In the genomic region with DNA sequence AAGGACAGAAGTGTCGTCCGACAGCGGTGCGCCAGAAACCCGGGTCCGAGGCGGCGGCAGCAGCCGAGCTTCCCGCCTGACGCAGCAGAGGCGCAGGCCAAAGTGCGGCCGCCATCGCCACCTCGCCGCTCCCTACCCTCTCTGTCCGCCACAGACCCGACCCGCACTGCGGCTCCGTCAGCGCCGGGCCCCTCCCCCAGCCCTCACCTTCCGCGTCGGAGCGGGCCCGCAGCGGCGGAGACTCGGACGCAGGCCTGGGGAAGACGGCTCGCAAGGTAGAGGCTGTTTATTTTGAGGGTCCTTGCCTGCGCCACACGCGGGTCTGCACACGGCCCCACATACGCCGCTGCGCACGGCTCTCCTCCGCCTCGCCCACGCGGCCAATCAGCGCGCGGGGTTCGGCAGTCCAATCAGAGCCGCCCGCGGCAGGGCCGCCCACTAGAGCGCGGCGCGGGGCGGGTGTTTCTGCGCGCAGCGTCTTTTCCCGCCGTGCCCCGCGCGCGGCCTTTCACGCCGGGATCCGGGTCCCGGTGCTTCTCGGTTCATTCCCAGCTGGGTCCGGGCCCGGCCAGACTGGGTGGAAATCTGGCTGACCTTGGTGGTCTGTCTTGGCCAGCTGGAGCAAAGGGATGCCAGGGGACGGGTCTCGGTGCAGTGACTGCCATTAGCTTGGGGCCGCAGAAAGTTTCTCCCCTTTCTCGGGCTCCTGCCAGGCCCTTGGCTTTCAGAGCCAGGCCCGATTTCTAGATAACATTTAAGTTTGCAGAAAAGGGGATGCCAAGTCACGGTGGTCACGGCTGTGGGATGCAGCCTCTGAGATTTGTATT, we compare ENCODE assay signal across 1 cellular context.
TF ChIP-seq lines count a peak whose summit lies in the region.

A gene (minus strand): TSS at position 328 of the 827 bp plus-strand sequence. CDS start 12,139 bp downstream, outside the sequence.

TF ChIP-seq in K562, 482 proteins besides CTCF, POLR2A, EP300 and RAD21 (continued from another document and continues in another):
- TF ChIP-seq, protein P1, sequence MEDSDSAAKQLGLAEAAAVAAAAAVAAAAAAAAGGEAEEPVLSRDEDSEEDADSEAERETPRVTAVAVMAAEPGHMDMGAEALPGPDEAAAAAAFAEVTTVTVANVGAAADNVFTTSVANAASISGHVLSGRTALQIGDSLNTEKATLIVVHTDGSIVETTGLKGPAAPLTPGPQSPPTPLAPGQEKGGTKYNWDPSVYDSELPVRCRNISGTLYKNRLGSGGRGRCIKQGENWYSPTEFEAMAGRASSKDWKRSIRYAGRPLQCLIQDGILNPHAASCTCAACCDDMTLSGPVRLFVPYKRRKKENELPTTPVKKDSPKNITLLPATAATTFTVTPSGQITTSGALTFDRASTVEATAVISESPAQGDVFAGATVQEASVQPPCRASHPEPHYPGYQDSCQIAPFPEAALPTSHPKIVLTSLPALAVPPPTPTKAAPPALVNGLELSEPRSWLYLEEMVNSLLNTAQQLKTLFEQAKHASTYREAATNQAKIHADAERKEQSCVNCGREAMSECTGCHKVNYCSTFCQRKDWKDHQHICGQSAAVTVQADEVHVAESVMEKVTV (CRISPR knock-in tag; IDR thresholded peaks at IDR 0.05): no peak
- TF ChIP-seq DNMT1 (IDR thresholded peaks at IDR 0.05): no peak
- TF ChIP-seq, protein P2, sequence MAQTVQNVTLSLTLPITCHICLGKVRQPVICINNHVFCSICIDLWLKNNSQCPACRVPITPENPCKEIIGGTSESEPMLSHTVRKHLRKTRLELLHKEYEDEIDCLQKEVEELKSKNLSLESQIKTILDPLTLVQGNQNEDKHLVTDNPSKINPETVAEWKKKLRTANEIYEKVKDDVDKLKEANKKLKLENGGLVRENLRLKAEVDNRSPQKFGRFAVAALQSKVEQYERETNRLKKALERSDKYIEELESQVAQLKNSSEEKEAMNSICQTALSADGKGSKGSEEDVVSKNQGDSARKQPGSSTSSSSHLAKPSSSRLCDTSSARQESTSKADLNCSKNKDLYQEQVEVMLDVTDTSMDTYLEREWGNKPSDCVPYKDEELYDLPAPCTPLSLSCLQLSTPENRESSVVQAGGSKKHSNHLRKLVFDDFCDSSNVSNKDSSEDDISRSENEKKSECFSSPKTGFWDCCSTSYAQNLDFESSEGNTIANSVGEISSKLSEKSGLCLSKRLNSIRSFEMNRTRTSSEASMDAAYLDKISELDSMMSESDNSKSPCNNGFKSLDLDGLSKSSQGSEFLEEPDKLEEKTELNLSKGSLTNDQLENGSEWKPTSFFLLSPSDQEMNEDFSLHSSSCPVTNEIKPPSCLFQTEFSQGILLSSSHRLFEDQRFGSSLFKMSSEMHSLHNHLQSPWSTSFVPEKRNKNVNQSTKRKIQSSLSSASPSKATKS (CRISPR knock-in tag; IDR thresholded peaks at IDR 0.05): no peak
- TF ChIP-seq, protein P3, sequence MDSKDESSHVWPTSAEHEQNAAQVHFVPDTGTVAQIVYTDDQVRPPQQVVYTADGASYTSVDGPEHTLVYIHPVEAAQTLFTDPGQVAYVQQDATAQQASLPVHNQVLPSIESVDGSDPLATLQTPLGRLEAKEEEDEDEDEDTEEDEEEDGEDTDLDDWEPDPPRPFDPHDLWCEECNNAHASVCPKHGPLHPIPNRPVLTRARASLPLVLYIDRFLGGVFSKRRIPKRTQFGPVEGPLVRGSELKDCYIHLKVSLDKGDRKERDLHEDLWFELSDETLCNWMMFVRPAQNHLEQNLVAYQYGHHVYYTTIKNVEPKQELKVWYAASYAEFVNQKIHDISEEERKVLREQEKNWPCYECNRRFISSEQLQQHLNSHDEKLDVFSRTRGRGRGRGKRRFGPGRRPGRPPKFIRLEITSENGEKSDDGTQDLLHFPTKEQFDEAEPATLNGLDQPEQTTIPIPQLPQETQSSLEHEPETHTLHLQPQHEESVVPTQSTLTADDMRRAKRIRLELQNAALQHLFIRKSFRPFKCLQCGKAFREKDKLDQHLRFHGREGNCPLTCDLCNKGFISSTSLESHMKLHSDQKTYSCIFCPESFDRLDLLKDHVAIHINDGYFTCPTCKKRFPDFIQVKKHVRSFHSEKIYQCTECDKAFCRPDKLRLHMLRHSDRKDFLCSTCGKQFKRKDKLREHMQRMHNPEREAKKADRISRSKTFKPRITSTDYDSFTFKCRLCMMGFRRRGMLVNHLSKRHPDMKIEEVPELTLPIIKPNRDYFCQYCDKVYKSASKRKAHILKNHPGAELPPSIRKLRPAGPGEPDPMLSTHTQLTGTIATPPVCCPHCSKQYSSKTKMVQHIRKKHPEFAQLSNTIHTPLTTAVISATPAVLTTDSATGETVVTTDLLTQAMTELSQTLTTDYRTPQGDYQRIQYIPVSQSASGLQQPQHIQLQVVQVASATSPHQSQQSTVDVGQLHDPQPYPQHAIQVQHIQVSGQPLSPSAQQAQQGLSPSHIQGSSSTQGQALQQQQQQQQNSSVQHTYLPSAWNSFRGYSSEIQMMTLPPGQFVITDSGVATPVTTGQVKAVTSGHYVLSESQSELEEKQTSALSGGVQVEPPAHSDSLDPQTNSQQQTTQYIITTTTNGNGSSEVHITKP (IDR thresholded peaks at IDR 0.05; ENCODE audit: partially characterized antibody): no peak
- TF ChIP-seq HMG20B (CRISPR knock-in tag; IDR thresholded peaks at IDR 0.05): no peak
- TF ChIP-seq, protein P4, sequence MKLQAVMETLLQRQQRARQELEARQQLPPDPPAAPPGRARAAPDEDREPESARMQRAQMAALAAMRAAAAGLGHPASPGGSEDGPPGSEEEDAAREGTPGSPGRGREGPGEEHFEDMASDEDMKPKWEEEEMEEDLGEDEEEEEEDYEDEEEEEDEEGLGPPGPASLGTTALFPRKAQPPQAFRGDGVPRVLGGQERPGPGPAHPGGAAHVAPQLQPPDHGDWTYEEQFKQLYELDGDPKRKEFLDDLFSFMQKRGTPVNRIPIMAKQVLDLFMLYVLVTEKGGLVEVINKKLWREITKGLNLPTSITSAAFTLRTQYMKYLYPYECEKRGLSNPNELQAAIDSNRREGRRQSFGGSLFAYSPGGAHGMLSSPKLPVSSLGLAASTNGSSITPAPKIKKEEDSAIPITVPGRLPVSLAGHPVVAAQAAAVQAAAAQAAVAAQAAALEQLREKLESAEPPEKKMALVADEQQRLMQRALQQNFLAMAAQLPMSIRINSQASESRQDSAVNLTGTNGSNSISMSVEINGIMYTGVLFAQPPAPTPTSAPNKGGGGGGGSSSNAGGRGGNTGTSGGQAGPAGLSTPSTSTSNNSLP (IDR thresholded peaks at IDR 0.05; ENCODE audit: borderline replicate concordance, low read depth, low read length): no peak
- no peak for TF ChIP-seq SNIP1 (IDR thresholded peaks at IDR 0.05; ENCODE audit: low read depth)
- TF ChIP-seq ZNF444 (CRISPR knock-in tag; IDR thresholded peaks at IDR 0.05): no peak
- no peak for TF ChIP-seq RFX5 (IDR thresholded peaks at IDR 0.05; ENCODE audit: low read depth, low read length)
- TF ChIP-seq SMC3 (conservative IDR thresholded peaks at IDR 0.05; ENCODE audit: insufficient read depth, low read depth, low read length): no peak
- TF ChIP-seq NELFE (IDR thresholded peaks at IDR 0.05; ENCODE audit: insufficient read depth, insufficient read length): no peak
- TF ChIP-seq, protein P5, sequence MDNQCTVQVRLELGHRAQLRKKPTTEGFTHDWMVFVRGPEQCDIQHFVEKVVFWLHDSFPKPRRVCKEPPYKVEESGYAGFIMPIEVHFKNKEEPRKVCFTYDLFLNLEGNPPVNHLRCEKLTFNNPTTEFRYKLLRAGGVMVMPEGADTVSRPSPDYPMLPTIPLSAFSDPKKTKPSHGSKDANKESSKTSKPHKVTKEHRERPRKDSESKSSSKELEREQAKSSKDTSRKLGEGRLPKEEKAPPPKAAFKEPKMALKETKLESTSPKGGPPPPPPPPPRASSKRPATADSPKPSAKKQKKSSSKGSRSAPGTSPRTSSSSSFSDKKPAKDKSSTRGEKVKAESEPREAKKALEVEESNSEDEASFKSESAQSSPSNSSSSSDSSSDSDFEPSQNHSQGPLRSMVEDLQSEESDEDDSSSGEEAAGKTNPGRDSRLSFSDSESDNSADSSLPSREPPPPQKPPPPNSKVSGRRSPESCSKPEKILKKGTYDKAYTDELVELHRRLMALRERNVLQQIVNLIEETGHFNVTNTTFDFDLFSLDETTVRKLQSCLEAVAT (IDR thresholded peaks at IDR 0.05): peak; percentile 51 to 52; a peak in 1 of 4 replicates
- no peak for TF ChIP-seq FOXJ2 (tag; IDR thresholded peaks at IDR 0.05)
- TF ChIP-seq, protein P6, sequence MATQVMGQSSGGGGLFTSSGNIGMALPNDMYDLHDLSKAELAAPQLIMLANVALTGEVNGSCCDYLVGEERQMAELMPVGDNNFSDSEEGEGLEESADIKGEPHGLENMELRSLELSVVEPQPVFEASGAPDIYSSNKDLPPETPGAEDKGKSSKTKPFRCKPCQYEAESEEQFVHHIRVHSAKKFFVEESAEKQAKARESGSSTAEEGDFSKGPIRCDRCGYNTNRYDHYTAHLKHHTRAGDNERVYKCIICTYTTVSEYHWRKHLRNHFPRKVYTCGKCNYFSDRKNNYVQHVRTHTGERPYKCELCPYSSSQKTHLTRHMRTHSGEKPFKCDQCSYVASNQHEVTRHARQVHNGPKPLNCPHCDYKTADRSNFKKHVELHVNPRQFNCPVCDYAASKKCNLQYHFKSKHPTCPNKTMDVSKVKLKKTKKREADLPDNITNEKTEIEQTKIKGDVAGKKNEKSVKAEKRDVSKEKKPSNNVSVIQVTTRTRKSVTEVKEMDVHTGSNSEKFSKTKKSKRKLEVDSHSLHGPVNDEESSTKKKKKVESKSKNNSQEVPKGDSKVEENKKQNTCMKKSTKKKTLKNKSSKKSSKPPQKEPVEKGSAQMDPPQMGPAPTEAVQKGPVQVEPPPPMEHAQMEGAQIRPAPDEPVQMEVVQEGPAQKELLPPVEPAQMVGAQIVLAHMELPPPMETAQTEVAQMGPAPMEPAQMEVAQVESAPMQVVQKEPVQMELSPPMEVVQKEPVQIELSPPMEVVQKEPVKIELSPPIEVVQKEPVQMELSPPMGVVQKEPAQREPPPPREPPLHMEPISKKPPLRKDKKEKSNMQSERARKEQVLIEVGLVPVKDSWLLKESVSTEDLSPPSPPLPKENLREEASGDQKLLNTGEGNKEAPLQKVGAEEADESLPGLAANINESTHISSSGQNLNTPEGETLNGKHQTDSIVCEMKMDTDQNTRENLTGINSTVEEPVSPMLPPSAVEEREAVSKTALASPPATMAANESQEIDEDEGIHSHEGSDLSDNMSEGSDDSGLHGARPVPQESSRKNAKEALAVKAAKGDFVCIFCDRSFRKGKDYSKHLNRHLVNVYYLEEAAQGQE (CRISPR knock-in tag; IDR thresholded peaks at IDR 0.05; ENCODE audit: low read depth): no peak
- no peak for TF ChIP-seq ADNP (tag; IDR thresholded peaks at IDR 0.05)
- peak; percentile 90 for TF ChIP-seq CHD1 (IDR thresholded peaks at IDR 0.05; ENCODE audit: low read length)
- TF ChIP-seq NCOA6 (IDR thresholded peaks at IDR 0.05): no peak
- no peak for TF ChIP-seq TCF3 (CRISPR knock-in tag; IDR thresholded peaks at IDR 0.05)
- TF ChIP-seq, protein P7, sequence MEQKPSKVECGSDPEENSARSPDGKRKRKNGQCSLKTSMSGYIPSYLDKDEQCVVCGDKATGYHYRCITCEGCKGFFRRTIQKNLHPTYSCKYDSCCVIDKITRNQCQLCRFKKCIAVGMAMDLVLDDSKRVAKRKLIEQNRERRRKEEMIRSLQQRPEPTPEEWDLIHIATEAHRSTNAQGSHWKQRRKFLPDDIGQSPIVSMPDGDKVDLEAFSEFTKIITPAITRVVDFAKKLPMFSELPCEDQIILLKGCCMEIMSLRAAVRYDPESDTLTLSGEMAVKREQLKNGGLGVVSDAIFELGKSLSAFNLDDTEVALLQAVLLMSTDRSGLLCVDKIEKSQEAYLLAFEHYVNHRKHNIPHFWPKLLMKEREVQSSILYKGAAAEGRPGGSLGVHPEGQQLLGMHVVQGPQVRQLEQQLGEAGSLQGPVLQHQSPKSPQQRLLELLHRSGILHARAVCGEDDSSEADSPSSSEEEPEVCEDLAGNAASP (IDR thresholded peaks at IDR 0.05): no peak
- no peak for TF ChIP-seq FOXM1 (IDR thresholded peaks at IDR 0.05; ENCODE audit: low read depth)
- TF ChIP-seq FOXM1 (CRISPR knock-in tag; IDR thresholded peaks at IDR 0.05; ENCODE audit: low read depth): no peak
- TF ChIP-seq NFE2 (IDR thresholded peaks at IDR 0.05; ENCODE audit: low read depth): no peak
- TF ChIP-seq, protein P8, sequence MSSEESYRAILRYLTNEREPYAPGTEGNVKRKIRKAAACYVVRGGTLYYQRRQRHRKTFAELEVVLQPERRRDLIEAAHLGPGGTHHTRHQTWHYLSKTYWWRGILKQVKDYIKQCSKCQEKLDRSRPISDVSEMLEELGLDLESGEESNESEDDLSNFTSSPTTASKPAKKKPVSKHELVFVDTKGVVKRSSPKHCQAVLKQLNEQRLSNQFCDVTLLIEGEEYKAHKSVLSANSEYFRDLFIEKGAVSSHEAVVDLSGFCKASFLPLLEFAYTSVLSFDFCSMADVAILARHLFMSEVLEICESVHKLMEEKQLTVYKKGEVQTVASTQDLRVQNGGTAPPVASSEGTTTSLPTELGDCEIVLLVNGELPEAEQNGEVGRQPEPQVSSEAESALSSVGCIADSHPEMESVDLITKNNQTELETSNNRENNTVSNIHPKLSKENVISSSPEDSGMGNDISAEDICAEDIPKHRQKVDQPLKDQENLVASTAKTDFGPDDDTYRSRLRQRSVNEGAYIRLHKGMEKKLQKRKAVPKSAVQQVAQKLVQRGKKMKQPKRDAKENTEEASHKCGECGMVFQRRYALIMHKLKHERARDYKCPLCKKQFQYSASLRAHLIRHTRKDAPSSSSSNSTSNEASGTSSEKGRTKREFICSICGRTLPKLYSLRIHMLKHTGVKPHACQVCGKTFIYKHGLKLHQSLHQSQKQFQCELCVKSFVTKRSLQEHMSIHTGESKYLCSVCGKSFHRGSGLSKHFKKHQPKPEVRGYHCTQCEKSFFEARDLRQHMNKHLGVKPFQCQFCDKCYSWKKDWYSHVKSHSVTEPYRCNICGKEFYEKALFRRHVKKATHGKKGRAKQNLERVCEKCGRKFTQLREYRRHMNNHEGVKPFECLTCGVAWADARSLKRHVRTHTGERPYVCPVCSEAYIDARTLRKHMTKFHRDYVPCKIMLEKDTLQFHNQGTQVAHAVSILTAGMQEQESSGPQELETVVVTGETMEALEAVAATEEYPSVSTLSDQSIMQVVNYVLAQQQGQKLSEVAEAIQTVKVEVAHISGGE (CRISPR knock-in tag; IDR thresholded peaks at IDR 0.05): no peak; a peak in 1 of 6 replicates
- no peak for TF ChIP-seq STAT5B (CRISPR knock-in tag; IDR thresholded peaks at IDR 0.05)
- no peak for TF ChIP-seq ETV5 (CRISPR knock-in tag; IDR thresholded peaks at IDR 0.05; ENCODE audit: low read depth)
- TF ChIP-seq ZNF717 (CRISPR knock-in tag; IDR thresholded peaks at IDR 0.05): no peak
- TF ChIP-seq TGIF2 (CRISPR knock-in tag; IDR thresholded peaks at IDR 0.05): peak; percentile 88
- TF ChIP-seq SUPT5H (IDR thresholded peaks at IDR 0.05): peak; percentile 91
- TF ChIP-seq, protein P9, sequence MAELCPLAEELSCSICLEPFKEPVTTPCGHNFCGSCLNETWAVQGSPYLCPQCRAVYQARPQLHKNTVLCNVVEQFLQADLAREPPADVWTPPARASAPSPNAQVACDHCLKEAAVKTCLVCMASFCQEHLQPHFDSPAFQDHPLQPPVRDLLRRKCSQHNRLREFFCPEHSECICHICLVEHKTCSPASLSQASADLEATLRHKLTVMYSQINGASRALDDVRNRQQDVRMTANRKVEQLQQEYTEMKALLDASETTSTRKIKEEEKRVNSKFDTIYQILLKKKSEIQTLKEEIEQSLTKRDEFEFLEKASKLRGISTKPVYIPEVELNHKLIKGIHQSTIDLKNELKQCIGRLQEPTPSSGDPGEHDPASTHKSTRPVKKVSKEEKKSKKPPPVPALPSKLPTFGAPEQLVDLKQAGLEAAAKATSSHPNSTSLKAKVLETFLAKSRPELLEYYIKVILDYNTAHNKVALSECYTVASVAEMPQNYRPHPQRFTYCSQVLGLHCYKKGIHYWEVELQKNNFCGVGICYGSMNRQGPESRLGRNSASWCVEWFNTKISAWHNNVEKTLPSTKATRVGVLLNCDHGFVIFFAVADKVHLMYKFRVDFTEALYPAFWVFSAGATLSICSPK (IDR thresholded peaks at IDR 0.05; ENCODE audit: borderline replicate concordance): no peak
